8 cellular contexts compared by ENCODE assay signal in genomic region chr4:184343400-184344177, GRCh38.
DNase-seq lines count a peak whose midpoint lies in the region; ATAC-seq lines count a peak whose summit lies in the region.

No MANE protein-coding gene starts in this region.

- ATAC-seq in GM21723 (IDR thresholded peaks at IDR 0.05; ENCODE audit: unreplicated experiment) (peak; percentile 50), Right ventricle myocardium inferior (peak; percentile 78), aorta (ENCODE audit: low FRiP score) (peak; percentile 90)
- ATAC-seq in activated naive CD8-positive, alpha-beta T cell treated with anti-CD3 and anti-CD28 coated beads, Interleukin-2, amount 50 U/mL, for 24 hours = peak; percentile 85

- no peaks in the 10 kb centered on the region for H3K36me3 Mint-ChIP-seq in activated naive CD8-positive, alpha-beta T cell treated with anti-CD3 and anti-CD28 coated beads, Interleukin-2, amount 50 U/mL, for 24 hours (ENCODE audit: low read depth)

- H3K36me3 ChIP-seq in aorta (ENCODE audit: control insufficient read depth in 1 of 2, insufficient read depth in 2 of 2, low read length in 1 of 2) = no peaks in the 10 kb centered on the region

- H3K9me3 Mint-ChIP-seq in activated naive CD8-positive, alpha-beta T cell treated with anti-CD3 and anti-CD28 coated beads, Interleukin-2, amount 50 U/mL, for 24 hours = peaks cover 2% of the 10 kb centered on the region

- H3K27ac ChIP-seq in aorta (ENCODE audit: low read depth in 1 of 2, low read length in 2 of 2) = peak overlapping the region in 1 of 2 donors; percentile 95

- no peaks in the 10 kb centered on the region for H3K9me3 ChIP-seq in aorta (ENCODE audit: control insufficient read depth, low read length)

- 2% methylated on average over 20 of the region's 20 CpGs for WGBS in aorta, 2 donors

- peak overlapping the region; percentile 39 for H3K27ac Mint-ChIP-seq in activated naive CD8-positive, alpha-beta T cell treated with anti-CD3 and anti-CD28 coated beads, Interleukin-2, amount 50 U/mL, for 24 hours

- no peaks in the 10 kb centered on the region for H3K27me3 Mint-ChIP-seq in activated naive CD8-positive, alpha-beta T cell treated with anti-CD3 and anti-CD28 coated beads, Interleukin-2, amount 50 U/mL, for 24 hours

- H3K4me1 ChIP-seq in aorta (ENCODE audit: control insufficient read depth in 1 of 2, insufficient read depth in 2 of 2, low read length in 2 of 2) = no peaks in the 10 kb centered on the region

- peak overlapping the region; percentile 82 to 98 for H3K4me3 ChIP-seq in aorta (ENCODE audit: low read length in 2 of 2)

- intact Hi-C loops in Right ventricle myocardium inferior (cut with DNase I) (loop anchor here (2.0 to 5.0 kb wide), 4 partner anchors 41 to 194 kb away; partner anchors contain the start of gene IRF2), aorta (cut with DNase I) (loop anchor here in 1 of 2 donors (5.0 kb wide), 1 partner anchor 129 kb away; the partner anchor contains the start of gene IRF2)

- no peaks in the 10 kb centered on the region for H3K27me3 ChIP-seq in aorta (ENCODE audit: control insufficient read depth in 1 of 2, insufficient read depth in 2 of 2, low read length in 1 of 2)

- peak overlapping the region; percentile 79 for H3K4me3 Mint-ChIP-seq in activated naive CD8-positive, alpha-beta T cell treated with anti-CD3 and anti-CD28 coated beads, Interleukin-2, amount 50 U/mL, for 24 hours

- peak; percentile 64 for DNase-seq in DMS153 treated with DMSO at 0.1 percent for 48 hours (lab: John Stamatoyannopoulos, UW; ENCODE audit: unreplicated experiment)
- peak; percentile 33 for DNase-seq in LoVo (ENCODE audit: low spot score)
- DNase-seq in SIG-M5 treated with dmso at 0.1 percent for 504 hours (lab: John Stamatoyannopoulos, UW; ENCODE audit: unreplicated experiment) = peak; percentile 59
- peak; percentile 40 for DNase-seq in activated naive CD8-positive, alpha-beta T cell treated with anti-CD3 and anti-CD28 coated beads, Interleukin-2, amount 50 U/mL, for 24 hours
- DNase-seq in Right ventricle myocardium inferior (ENCODE audit: missing footprints) = peak; percentile 85
- peak; percentile 28 to 87 (median 69) for DNase-seq in nucleus accumbens (lab: John Stamatoyannopoulos, UW)
- peak; percentile 79 to 83 for DNase-seq in aorta

- H3K4me1 Mint-ChIP-seq in activated naive CD8-positive, alpha-beta T cell treated with anti-CD3 and anti-CD28 coated beads, Interleukin-2, amount 50 U/mL, for 24 hours = peaks cover 53% of the 10 kb centered on the region

Comparison
In these comparisons a context has a peak if more than half of its experiments do, and no peak if none do; other contexts are left out.
1. DNase-seq: peak in every context shown above with its lines; median percentile 85 in Right ventricle myocardium inferior; 81 in aorta; 69 in nucleus accumbens; 64 in DMS153 treated with DMSO at 0.1 percent for 48 hours; 59 in SIG-M5 treated with dmso at 0.1 percent for 504 hours; 40 in activated naive CD8-positive, alpha-beta T cell treated with anti-CD3 and anti-CD28 coated beads, Interleukin-2, amount 50 U/mL, for 24 hours; 33 in LoVo.